ENCODE assay signal across 8 cellular contexts in genomic region chr20:38645980-38646858, GRCh38. TPM values are rescaled to one million over a fixed set of nuclear protein-coding genes. Genes with fewer than 3 reads are reported as not detected.
DNase-seq lines count a peak whose midpoint lies in the region; ATAC-seq and TF ChIP-seq lines count a peak whose summit lies in the region.

No MANE protein-coding gene starts in this region.

- H3K9ac ChIP-seq in mesenchymal stem cell (ENCODE audit: low read length), result peak overlapping the region; percentile 56

- H3K36me3 ChIP-seq in mesenchymal stem cell (ENCODE audit: control insufficient read depth in 1 of 2, insufficient read depth in 2 of 2, low read depth in 1 of 2, low read length in 2 of 2), result no peaks in the 10 kb centered on the region

- peak; percentile 87 for DNase-seq in Ammon's horn (ENCODE audit: low spot score)
- DNase-seq in HL-60 (ENCODE audit: low read depth in 1 of 2, low spot score in 1 of 2), result peak; percentile 59 to 78
- peak; percentile 44 for DNase-seq in NCI-H82 treated with DMSO at 0.1 percent for 48 hours (lab: John Stamatoyannopoulos, UW; ENCODE audit: unreplicated experiment)
- DNase-seq in activated CD4-positive, alpha-beta memory T cell treated with anti-CD3 and anti-CD28 coated beads, Interleukin-2, amount 10 ng/mL, durations not matched to agents 7 days and 5 days, result peak; percentile 92
- peak; percentile 86 for DNase-seq in effector CD8-positive, alpha-beta T cell (lab: John Stamatoyannopoulos, UW)
- DNase-seq in mesenchymal stem cell, result peak; percentile 66
- peak; percentile 70 to 73 for DNase-seq in stimulated activated CD8-positive, alpha-beta memory T cell treated with anti-CD3 and anti-CD28 coated beads, Interleukin-15, amount 100 ng/mL, for 4 hours (ENCODE audit: low read depth in 2 of 2)

- no peaks in the 10 kb centered on the region for H3K9me3 ChIP-seq in mesenchymal stem cell (ENCODE audit: control insufficient read depth, low read length)

- H3K18ac ChIP-seq in mesenchymal stem cell (ENCODE audit: low read depth in 1 of 2, low read length in 2 of 2), result no peak overlapping the region

- no peak overlapping the region for H2AK5ac ChIP-seq in mesenchymal stem cell (ENCODE audit: low read length, severe bottlenecking)

- no peaks in the 10 kb centered on the region for H3K79me1 ChIP-seq in mesenchymal stem cell (replicated peaks; ENCODE audit: low read length, poor library complexity, severe bottlenecking)

- POLR2A ChIA-PET in activated CD4-positive, alpha-beta memory T cell treated with anti-CD3 and anti-CD28 coated beads, Interleukin-2, amount 10 ng/mL, durations not matched to agents 7 days and 5 days (lab: Charles Lee), result no interaction called here

- H3K14ac ChIP-seq in mesenchymal stem cell (ENCODE audit: low read length in 2 of 2), result no peak overlapping the region

- no peak overlapping the region for H2BK12ac ChIP-seq in mesenchymal stem cell (ENCODE audit: low read length in 2 of 2)

- H3K4me3 ChIP-seq in HL-60 (replicated peaks; ENCODE audit: insufficient read depth, low read length) (peak overlapping the region; percentile 15; the same call in 1 of the 2 replicates), mesenchymal stem cell (ENCODE audit: insufficient read depth in 1 of 2, low read depth in 1 of 2, low read length in 2 of 2) (peak overlapping the region in 1 of 2 experiments; percentile 60)

- no peak overlapping the region for H3K4ac ChIP-seq in mesenchymal stem cell (ENCODE audit: low read depth in 1 of 2, low read length in 2 of 2)

- peaks cover 7% of the 10 kb centered on the region for H3K4me1 Mint-ChIP-seq in activated CD4-positive, alpha-beta memory T cell treated with anti-CD3 and anti-CD28 coated beads, Interleukin-2, amount 10 ng/mL, durations not matched to agents 7 days and 5 days

- peak overlapping the region; percentile 69 for H3K4me2 ChIP-seq in mesenchymal stem cell (ENCODE audit: low read length, poor library complexity, severe bottlenecking)

- peak overlapping the region; percentile 67 for H3K4me3 Mint-ChIP-seq in activated CD4-positive, alpha-beta memory T cell treated with anti-CD3 and anti-CD28 coated beads, Interleukin-2, amount 10 ng/mL, durations not matched to agents 7 days and 5 days

- no peak overlapping the region for H2BK120ac ChIP-seq in mesenchymal stem cell (ENCODE audit: low read depth, low read length)

- H2AFZ ChIP-seq in mesenchymal stem cell (ENCODE audit: low read depth, low read length), result no peak overlapping the region

- peaks cover 57% of the 10 kb centered on the region for H3K27me3 Mint-ChIP-seq in activated CD4-positive, alpha-beta memory T cell treated with anti-CD3 and anti-CD28 coated beads, Interleukin-2, amount 10 ng/mL, durations not matched to agents 7 days and 5 days

- ATAC-seq in GM19324 (IDR thresholded peaks at IDR 0.05; ENCODE audit: low FRiP score, unreplicated experiment), result peak; percentile 46

- 12% methylated on average over 48 of the region's 50 CpGs for WGBS in mesenchymal stem cell

- H3K27me3 ChIP-seq in HL-60 (ENCODE audit: insufficient read depth, poor library complexity, severe bottlenecking) (peaks cover 15% of the 10 kb centered on the region), mesenchymal stem cell (ENCODE audit: control insufficient read depth in 1 of 2, insufficient read depth in 1 of 2, low read length in 2 of 2) (peaks cover 55 to 97% of the 10 kb centered on the region in 2 experiments)

- H3K27ac Mint-ChIP-seq in activated CD4-positive, alpha-beta memory T cell treated with anti-CD3 and anti-CD28 coated beads, Interleukin-2, amount 10 ng/mL, durations not matched to agents 7 days and 5 days, result no peak overlapping the region

- no peak overlapping the region for H4K91ac ChIP-seq in mesenchymal stem cell (ENCODE audit: low read length)

- no peak overlapping the region for H2BK15ac ChIP-seq in mesenchymal stem cell (ENCODE audit: low read depth, poor library complexity, severe bottlenecking)

- no peak overlapping the region for H4K8ac ChIP-seq in mesenchymal stem cell (ENCODE audit: low read length)

- peak; percentile 67 for TF ChIP-seq CTCF in HL-60 (IDR thresholded peaks at IDR 0.05; ENCODE audit: insufficient read depth, low read length)

- CTCF ChIA-PET in activated CD4-positive, alpha-beta memory T cell treated with anti-CD3 and anti-CD28 coated beads, Interleukin-2, amount 10 ng/mL, durations not matched to agents 7 days and 5 days (lab: Charles Lee), result interaction anchor here (0.6 to 2.5 kb wide), 7 partner anchors 104 to 402 kb away, joined by 3 to 11 read pairs (median 4); partner anchors contain the start of gene DHX35

- H3K27ac ChIP-seq in HL-60 (replicated peaks), result no peak overlapping the region
- H3K27ac ChIP-seq in mesenchymal stem cell (ENCODE audit: low read length, poor library complexity, severe bottlenecking), result no peak overlapping the region

- H3K4me1 ChIP-seq in mesenchymal stem cell (ENCODE audit: control insufficient read depth, insufficient read depth, low read depth, low read length), result peaks cover 5% of the 10 kb centered on the region

- H2BK5ac ChIP-seq in mesenchymal stem cell (ENCODE audit: low read depth, low read length, poor library complexity, severe bottlenecking), result no peak overlapping the region

- no peaks in the 10 kb centered on the region for H3K9me3 Mint-ChIP-seq in activated CD4-positive, alpha-beta memory T cell treated with anti-CD3 and anti-CD28 coated beads, Interleukin-2, amount 10 ng/mL, durations not matched to agents 7 days and 5 days

- H3K36me3 Mint-ChIP-seq in activated CD4-positive, alpha-beta memory T cell treated with anti-CD3 and anti-CD28 coated beads, Interleukin-2, amount 10 ng/mL, durations not matched to agents 7 days and 5 days (ENCODE audit: low read depth), result no peaks in the 10 kb centered on the region

- H3K23ac ChIP-seq in mesenchymal stem cell (ENCODE audit: low read length in 2 of 2), result no peak overlapping the region

RNA-seq across cellular contexts. Expression of gene ARHGAP40, which starts 44.6 kb away (rescaled TPM):
- not detected for total RNA-seq in activated CD4-positive, alpha-beta memory T cell treated with anti-CD3 and anti-CD28 coated beads, Interleukin-2, amount 10 ng/mL, durations not matched to agents 7 days and 5 days
- polyA plus RNA-seq in mesenchymal stem cell (2013, experiment 1 of 2), result not detected
- polyA plus RNA-seq in mesenchymal stem cell (2013, experiment 2 of 2), result not detected
